Comparison of ENCODE assay signal across 2 cellular contexts in genomic region chr3:30632065-30632464, GRCh38.
A peak's percentile ranks its signal among the peaks of the same experiment; 100 is the strongest.
TF ChIP-seq lines count a peak whose summit lies in the region.

No MANE protein-coding gene starts in this region.

TF ChIP-seq in IMR-90, 13 proteins besides CTCF, POLR2A, EP300 and RAD21:
- peak; percentile 92 for TF ChIP-seq CEBPB (IDR thresholded peaks at IDR 0.05; ENCODE audit: low read depth, low read length)
- TF ChIP-seq NFE2L2 (IDR thresholded peaks at IDR 0.05; ENCODE audit: low read depth, low read length), result no peak
- no peak for TF ChIP-seq USF2 (IDR thresholded peaks at IDR 0.05; ENCODE audit: low read depth, low read length)
- TF ChIP-seq MXI1 (IDR thresholded peaks at IDR 0.05; ENCODE audit: borderline replicate concordance, low read depth, low read length), result no peak
- no peak for TF ChIP-seq RFX5 (IDR thresholded peaks at IDR 0.05; ENCODE audit: low read depth, low read length)
- TF ChIP-seq SMC3 (IDR thresholded peaks at IDR 0.05; ENCODE audit: low read depth, low read length), result no peak

TF ChIP-seq in SK-N-SH, 30 proteins besides CTCF, POLR2A, EP300 and RAD21:
- TF ChIP-seq GATA2 (CRISPR knock-in tag; IDR thresholded peaks at IDR 0.05) (no peak), USF2 (IDR thresholded peaks at IDR 0.05; ENCODE audit: borderline replicate concordance, low read depth, low read length) (no peak), ZBTB33 (IDR thresholded peaks at IDR 0.05; ENCODE audit: borderline replicate concordance, low read depth) (no peak), EZH2phosphoT487 (IDR thresholded peaks at IDR 0.05; ENCODE audit: borderline replicate concordance, low read depth) (no peak), MXI1 (IDR thresholded peaks at IDR 0.05; ENCODE audit: low read depth, low read length) (no peak), YY1 (IDR thresholded peaks at IDR 0.05; ENCODE audit: low read depth) (no peak), CHD2 (IDR thresholded peaks at IDR 0.05; ENCODE audit: low read length, partially characterized antibody) (no peak)
